1 cellular context compared by ENCODE assay signal in genomic region chr6:37243816-37244370, GRCh38.
TF ChIP-seq lines count a peak whose summit lies in the region.

No MANE protein-coding gene starts in this region.

TF ChIP-seq in K562, 482 proteins besides CTCF, POLR2A, EP300 and RAD21 (continued from another document and continues in another):
- TF ChIP-seq, protein P1, sequence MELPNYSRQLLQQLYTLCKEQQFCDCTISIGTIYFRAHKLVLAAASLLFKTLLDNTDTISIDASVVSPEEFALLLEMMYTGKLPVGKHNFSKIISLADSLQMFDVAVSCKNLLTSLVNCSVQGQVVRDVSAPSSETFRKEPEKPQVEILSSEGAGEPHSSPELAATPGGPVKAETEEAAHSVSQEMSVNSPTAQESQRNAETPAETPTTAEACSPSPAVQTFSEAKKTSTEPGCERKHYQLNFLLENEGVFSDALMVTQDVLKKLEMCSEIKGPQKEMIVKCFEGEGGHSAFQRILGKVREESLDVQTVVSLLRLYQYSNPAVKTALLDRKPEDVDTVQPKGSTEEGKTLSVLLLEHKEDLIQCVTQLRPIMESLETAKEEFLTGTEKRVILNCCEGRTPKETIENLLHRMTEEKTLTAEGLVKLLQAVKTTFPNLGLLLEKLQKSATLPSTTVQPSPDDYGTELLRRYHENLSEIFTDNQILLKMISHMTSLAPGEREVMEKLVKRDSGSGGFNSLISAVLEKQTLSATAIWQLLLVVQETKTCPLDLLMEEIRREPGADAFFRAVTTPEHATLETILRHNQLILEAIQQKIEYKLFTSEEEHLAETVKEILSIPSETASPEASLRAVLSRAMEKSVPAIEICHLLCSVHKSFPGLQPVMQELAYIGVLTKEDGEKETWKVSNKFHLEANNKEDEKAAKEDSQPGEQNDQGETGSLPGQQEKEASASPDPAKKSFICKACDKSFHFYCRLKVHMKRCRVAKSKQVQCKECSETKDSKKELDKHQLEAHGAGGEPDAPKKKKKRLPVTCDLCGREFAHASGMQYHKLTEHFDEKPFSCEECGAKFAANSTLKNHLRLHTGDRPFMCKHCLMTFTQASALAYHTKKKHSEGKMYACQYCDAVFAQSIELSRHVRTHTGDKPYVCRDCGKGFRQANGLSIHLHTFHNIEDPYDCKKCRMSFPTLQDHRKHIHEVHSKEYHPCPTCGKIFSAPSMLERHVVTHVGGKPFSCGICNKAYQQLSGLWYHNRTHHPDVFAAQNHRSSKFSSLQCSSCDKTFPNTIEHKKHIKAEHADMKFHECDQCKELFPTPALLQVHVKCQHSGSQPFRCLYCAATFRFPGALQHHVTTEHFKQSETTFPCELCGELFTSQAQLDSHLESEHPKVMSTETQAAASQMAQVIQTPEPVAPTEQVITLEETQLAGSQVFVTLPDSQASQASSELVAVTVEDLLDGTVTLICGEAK (IDR thresholded peaks at IDR 0.05) = no peak
- TF ChIP-seq, protein P1 (CRISPR knock-in tag; IDR thresholded peaks at IDR 0.05) = no peak
- no peak for TF ChIP-seq TBP (optimal IDR thresholded peaks at IDR 0.05; ENCODE audit: low read depth, low read length)
- TF ChIP-seq ZBTB5 (IDR thresholded peaks at IDR 0.05) = no peak
- TF ChIP-seq SMARCB1 (IDR thresholded peaks at IDR 0.05; ENCODE audit: insufficient read length, low read depth) = no peak
- TF ChIP-seq, protein P2, sequence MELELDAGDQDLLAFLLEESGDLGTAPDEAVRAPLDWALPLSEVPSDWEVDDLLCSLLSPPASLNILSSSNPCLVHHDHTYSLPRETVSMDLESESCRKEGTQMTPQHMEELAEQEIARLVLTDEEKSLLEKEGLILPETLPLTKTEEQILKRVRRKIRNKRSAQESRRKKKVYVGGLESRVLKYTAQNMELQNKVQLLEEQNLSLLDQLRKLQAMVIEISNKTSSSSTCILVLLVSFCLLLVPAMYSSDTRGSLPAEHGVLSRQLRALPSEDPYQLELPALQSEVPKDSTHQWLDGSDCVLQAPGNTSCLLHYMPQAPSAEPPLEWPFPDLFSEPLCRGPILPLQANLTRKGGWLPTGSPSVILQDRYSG (tag; conservative IDR thresholded peaks at IDR 0.05; ENCODE audit: low read depth) = peak; percentile 70; the same call in 1 of the 2 replicates
- no peak for TF ChIP-seq WHSC1 (IDR thresholded peaks at IDR 0.05; ENCODE audit: low read length)
- TF ChIP-seq CSDE1 (IDR thresholded peaks at IDR 0.05) = no peak
- no peak for TF ChIP-seq CBX2 (IDR thresholded peaks at IDR 0.05; ENCODE audit: insufficient read depth, low read length, poor library complexity, severe bottlenecking)
- TF ChIP-seq ERF (CRISPR knock-in tag; IDR thresholded peaks at IDR 0.05) = no peak
- TF ChIP-seq ADNP (tag; IDR thresholded peaks at IDR 0.05) = no peak
- TF ChIP-seq, protein P3, sequence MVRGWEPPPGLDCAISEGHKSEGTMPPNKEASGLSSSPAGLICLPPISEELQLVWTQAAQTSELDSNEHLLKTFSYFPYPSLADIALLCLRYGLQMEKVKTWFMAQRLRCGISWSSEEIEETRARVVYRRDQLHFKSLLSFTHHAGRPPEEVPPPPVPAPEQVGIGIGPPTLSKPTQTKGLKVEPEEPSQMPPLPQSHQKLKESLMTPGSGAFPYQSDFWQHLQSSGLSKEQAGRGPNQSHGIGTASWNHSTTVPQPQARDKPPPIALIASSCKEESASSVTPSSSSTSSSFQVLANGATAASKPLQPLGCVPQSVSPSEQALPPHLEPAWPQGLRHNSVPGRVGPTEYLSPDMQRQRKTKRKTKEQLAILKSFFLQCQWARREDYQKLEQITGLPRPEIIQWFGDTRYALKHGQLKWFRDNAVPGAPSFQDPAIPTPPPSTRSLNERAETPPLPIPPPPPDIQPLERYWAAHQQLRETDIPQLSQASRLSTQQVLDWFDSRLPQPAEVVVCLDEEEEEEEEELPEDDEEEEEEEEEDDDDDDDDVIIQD (CRISPR knock-in tag; IDR thresholded peaks at IDR 0.05) = no peak
- peak; percentile 70; the same call in 1 of the 2 replicates for TF ChIP-seq SMARCE1 (IDR thresholded peaks at IDR 0.05)
- no peak for TF ChIP-seq ZNF384 (IDR thresholded peaks at IDR 0.05; ENCODE audit: low read depth, low read length)
- no peak for TF ChIP-seq SLC30A9 (CRISPR knock-in tag; IDR thresholded peaks at IDR 0.05)
- TF ChIP-seq TCFL5 (CRISPR knock-in tag; conservative IDR thresholded peaks at IDR 0.05) = no peak
- peak; percentile 71 for TF ChIP-seq CBFA2T3 (IDR thresholded peaks at IDR 0.05)
- TF ChIP-seq MYC (IDR thresholded peaks at IDR 0.05; ENCODE audit: low read depth, low read length) = peak; percentile 76
- TF ChIP-seq MYC (CRISPR knock-in tag; IDR thresholded peaks at IDR 0.05; ENCODE audit: borderline replicate concordance, low read depth) = no peak
- TF ChIP-seq, protein P4, sequence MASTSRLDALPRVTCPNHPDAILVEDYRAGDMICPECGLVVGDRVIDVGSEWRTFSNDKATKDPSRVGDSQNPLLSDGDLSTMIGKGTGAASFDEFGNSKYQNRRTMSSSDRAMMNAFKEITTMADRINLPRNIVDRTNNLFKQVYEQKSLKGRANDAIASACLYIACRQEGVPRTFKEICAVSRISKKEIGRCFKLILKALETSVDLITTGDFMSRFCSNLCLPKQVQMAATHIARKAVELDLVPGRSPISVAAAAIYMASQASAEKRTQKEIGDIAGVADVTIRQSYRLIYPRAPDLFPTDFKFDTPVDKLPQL (IDR thresholded peaks at IDR 0.05; ENCODE audit: extremely low read depth, insufficient read length) = no peak
- no peak for TF ChIP-seq CHD4 (IDR thresholded peaks at IDR 0.05; ENCODE audit: insufficient read depth, insufficient replicate concordance, low read depth, low read length, poor library complexity, severe bottlenecking)
- no peak for TF ChIP-seq FOXA1 (IDR thresholded peaks at IDR 0.05; ENCODE audit: borderline replicate concordance)
- TF ChIP-seq, protein P5, sequence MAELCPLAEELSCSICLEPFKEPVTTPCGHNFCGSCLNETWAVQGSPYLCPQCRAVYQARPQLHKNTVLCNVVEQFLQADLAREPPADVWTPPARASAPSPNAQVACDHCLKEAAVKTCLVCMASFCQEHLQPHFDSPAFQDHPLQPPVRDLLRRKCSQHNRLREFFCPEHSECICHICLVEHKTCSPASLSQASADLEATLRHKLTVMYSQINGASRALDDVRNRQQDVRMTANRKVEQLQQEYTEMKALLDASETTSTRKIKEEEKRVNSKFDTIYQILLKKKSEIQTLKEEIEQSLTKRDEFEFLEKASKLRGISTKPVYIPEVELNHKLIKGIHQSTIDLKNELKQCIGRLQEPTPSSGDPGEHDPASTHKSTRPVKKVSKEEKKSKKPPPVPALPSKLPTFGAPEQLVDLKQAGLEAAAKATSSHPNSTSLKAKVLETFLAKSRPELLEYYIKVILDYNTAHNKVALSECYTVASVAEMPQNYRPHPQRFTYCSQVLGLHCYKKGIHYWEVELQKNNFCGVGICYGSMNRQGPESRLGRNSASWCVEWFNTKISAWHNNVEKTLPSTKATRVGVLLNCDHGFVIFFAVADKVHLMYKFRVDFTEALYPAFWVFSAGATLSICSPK (IDR thresholded peaks at IDR 0.05; ENCODE audit: borderline replicate concordance) = no peak
- no peak for TF ChIP-seq KDM4B (IDR thresholded peaks at IDR 0.05; ENCODE audit: borderline replicate concordance in 2 of 2, low read depth in 1 of 2)
- TF ChIP-seq BHLHE40 (IDR thresholded peaks at IDR 0.05; ENCODE audit: low read length) = no peak
- TF ChIP-seq ILF3 (IDR thresholded peaks at IDR 0.05; ENCODE audit: borderline replicate concordance) = no peak
- TF ChIP-seq SOX6 (IDR thresholded peaks at IDR 0.05) = peak; percentile 54; the same call in 1 of the 2 replicates
- TF ChIP-seq, protein P6, sequence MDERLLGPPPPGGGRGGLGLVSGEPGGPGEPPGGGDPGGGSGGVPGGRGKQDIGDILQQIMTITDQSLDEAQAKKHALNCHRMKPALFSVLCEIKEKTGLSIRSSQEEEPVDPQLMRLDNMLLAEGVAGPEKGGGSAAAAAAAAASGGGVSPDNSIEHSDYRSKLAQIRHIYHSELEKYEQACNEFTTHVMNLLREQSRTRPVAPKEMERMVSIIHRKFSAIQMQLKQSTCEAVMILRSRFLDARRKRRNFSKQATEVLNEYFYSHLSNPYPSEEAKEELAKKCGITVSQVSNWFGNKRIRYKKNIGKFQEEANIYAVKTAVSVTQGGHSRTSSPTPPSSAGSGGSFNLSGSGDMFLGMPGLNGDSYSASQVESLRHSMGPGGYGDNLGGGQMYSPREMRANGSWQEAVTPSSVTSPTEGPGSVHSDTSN (CRISPR knock-in tag; IDR thresholded peaks at IDR 0.05; ENCODE audit: low read depth) = no peak
- TF ChIP-seq, protein P6 (tag; conservative IDR thresholded peaks at IDR 0.05; ENCODE audit: low read depth) = no peak
- TF ChIP-seq, protein P7, sequence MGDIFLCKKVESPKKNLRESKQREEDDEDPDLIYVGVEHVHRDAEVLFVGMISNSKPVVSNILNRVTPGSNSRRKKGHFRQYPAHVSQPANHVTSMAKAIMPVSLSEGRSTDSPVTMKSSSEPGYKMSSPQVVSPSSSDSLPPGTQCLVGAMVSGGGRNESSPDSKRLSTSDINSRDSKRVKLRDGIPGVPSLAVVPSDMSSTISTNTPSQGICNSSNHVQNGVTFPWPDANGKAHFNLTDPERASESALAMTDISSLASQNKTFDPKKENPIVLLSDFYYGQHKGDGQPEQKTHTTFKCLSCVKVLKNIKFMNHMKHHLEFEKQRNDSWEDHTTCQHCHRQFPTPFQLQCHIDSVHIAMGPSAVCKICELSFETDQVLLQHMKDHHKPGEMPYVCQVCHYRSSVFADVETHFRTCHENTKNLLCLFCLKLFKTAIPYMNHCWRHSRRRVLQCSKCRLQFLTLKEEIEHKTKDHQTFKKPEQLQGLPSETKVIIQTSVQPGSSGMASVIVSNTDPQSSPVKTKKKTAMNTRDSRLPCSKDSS (IDR thresholded peaks at IDR 0.05; ENCODE audit: low read depth, partially characterized antibody) = no peak
- TF ChIP-seq NCOR1 (IDR thresholded peaks at IDR 0.05) = peak; percentile 63
- no peak for TF ChIP-seq XRCC4 (IDR thresholded peaks at IDR 0.05; ENCODE audit: extremely low read depth, insufficient read depth, insufficient read length)
- TF ChIP-seq EWSR1 (IDR thresholded peaks at IDR 0.05; ENCODE audit: borderline replicate concordance, low read depth, partially characterized antibody) = no peak
- no peak for TF ChIP-seq ZNF311 (CRISPR knock-in tag; IDR thresholded peaks at IDR 0.05)
- no peak for TF ChIP-seq SMARCA5 (IDR thresholded peaks at IDR 0.05)
- TF ChIP-seq TSC22D4 (tag; IDR thresholded peaks at IDR 0.05) = no peak
- TF ChIP-seq LEF1 (IDR thresholded peaks at IDR 0.05) = peak; percentile 70; the same call in 1 of the 2 replicates
- TF ChIP-seq ZNF431 (CRISPR knock-in tag; IDR thresholded peaks at IDR 0.05) = no peak
- TF ChIP-seq NFE2 (IDR thresholded peaks at IDR 0.05; ENCODE audit: low read depth) = no peak
- no peak for TF ChIP-seq PTBP1 (IDR thresholded peaks at IDR 0.05; ENCODE audit: low read depth, low read length)
- TF ChIP-seq SAFB2 (IDR thresholded peaks at IDR 0.05; ENCODE audit: borderline replicate concordance, low read depth, low read length, severe bottlenecking) = no peak
- TF ChIP-seq MXI1 (IDR thresholded peaks at IDR 0.05; ENCODE audit: low read depth, low read length) = no peak
- no peak for TF ChIP-seq MCM7 (IDR thresholded peaks at IDR 0.05)
- TF ChIP-seq CC2D1A (IDR thresholded peaks at IDR 0.05) = no peak
- TF ChIP-seq, protein P8, sequence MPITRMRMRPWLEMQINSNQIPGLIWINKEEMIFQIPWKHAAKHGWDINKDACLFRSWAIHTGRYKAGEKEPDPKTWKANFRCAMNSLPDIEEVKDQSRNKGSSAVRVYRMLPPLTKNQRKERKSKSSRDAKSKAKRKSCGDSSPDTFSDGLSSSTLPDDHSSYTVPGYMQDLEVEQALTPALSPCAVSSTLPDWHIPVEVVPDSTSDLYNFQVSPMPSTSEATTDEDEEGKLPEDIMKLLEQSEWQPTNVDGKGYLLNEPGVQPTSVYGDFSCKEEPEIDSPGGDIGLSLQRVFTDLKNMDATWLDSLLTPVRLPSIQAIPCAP (CRISPR knock-in tag; IDR thresholded peaks at IDR 0.05; ENCODE audit: borderline replicate concordance) = no peak
